1 cellular context compared by ENCODE assay signal in genomic region chr11:20035701-20036601, GRCh38.
TF ChIP-seq lines count a peak whose summit lies in the region.

No MANE protein-coding gene starts in this region.

TF ChIP-seq in HepG2, 621 proteins besides CTCF, POLR2A, EP300 and RAD21 (continued from another document and continues in another):
- TF ChIP-seq SMYD3 (CRISPR knock-in tag; IDR thresholded peaks at IDR 0.05) (0 out of 2 replicates have a peak, but pooled peaks have one; percentile 58), HDAC1 (CRISPR knock-in tag; IDR thresholded peaks at IDR 0.05) (peak; percentile 81), ZNF260 (CRISPR knock-in tag; IDR thresholded peaks at IDR 0.05; ENCODE audit: borderline replicate concordance, low read depth) (no peak), KAT7 (CRISPR knock-in tag; IDR thresholded peaks at IDR 0.05; ENCODE audit: borderline replicate concordance) (peak; percentile 26; the same call in 1 of the 2 replicates), MEF2D (CRISPR knock-in tag; IDR thresholded peaks at IDR 0.05) (peak; percentile 90), ZNF512B (CRISPR knock-in tag; IDR thresholded peaks at IDR 0.05; ENCODE audit: borderline replicate concordance) (no peak), SOX13 (IDR thresholded peaks at IDR 0.05) (peak; percentile 63), SOX13 (CRISPR knock-in tag; conservative IDR thresholded peaks at IDR 0.05 in 1 of 2, IDR thresholded peaks at IDR 0.05 in 1 of 2) (peak in 1 of 2 experiments; percentile 89; a peak in 2 of 4 replicates), PTBP1 (IDR thresholded peaks at IDR 0.05; ENCODE audit: low read depth, low read length, poor library complexity, severe bottlenecking) (no peak), ZBTB40 (IDR thresholded peaks at IDR 0.05) (no peak), ZBTB40 (CRISPR knock-in tag; IDR thresholded peaks at IDR 0.05) (peak; percentile 76; the same call in 1 of the 2 replicates), GATA4 (IDR thresholded peaks at IDR 0.05; ENCODE audit: borderline replicate concordance, low read depth) (no peak), XBP1 (CRISPR knock-in tag; IDR thresholded peaks at IDR 0.05) (0 out of 2 replicates have a peak, but pooled peaks have one; percentile 17), ZNF792 (CRISPR knock-in tag; IDR thresholded peaks at IDR 0.05) (no peak; the same call in 1 of the 2 replicates), ZNF253 (CRISPR knock-in tag; IDR thresholded peaks at IDR 0.05; ENCODE audit: borderline replicate concordance) (no peak), RXRB (CRISPR knock-in tag; IDR thresholded peaks at IDR 0.05; ENCODE audit: borderline replicate concordance) (peak; percentile 95), HNRNPK (IDR thresholded peaks at IDR 0.05; ENCODE audit: low read depth, low read length, poor library complexity, severe bottlenecking) (no peak), ZNF335 (CRISPR knock-in tag; IDR thresholded peaks at IDR 0.05) (no peak), REPIN1 (CRISPR knock-in tag; IDR thresholded peaks at IDR 0.05; ENCODE audit: borderline replicate concordance, low read depth) (peak; percentile 80; the same call in 1 of the 2 replicates), FOXO1 (CRISPR knock-in tag; IDR thresholded peaks at IDR 0.05) (peak; percentile 89; the same call in 1 of the 2 replicates), ZNF709 (CRISPR knock-in tag; IDR thresholded peaks at IDR 0.05) (no peak), ZC3H13 (CRISPR knock-in tag; IDR thresholded peaks at IDR 0.05) (no peak), HIVEP1 (CRISPR knock-in tag; IDR thresholded peaks at IDR 0.05) (peak; percentile 73; the same call in 1 of the 2 replicates), NAIF1 (CRISPR knock-in tag; IDR thresholded peaks at IDR 0.05; ENCODE audit: borderline replicate concordance) (no peak), RARG (CRISPR knock-in tag; IDR thresholded peaks at IDR 0.05; ENCODE audit: low read depth) (0 out of 2 replicates have a peak, but pooled peaks have one; percentile 68), ZBTB38 (CRISPR knock-in tag; IDR thresholded peaks at IDR 0.05) (peak; percentile 57; the same call in 1 of the 2 replicates), GATAD2A (CRISPR knock-in tag; IDR thresholded peaks at IDR 0.05) (peak; percentile 88), HNRNPH1 (optimal IDR thresholded peaks at IDR 0.05; ENCODE audit: low read depth, low read length) (no peak), ZNF446 (CRISPR knock-in tag; IDR thresholded peaks at IDR 0.05) (no peak), FOXC1 (CRISPR knock-in tag; IDR thresholded peaks at IDR 0.05; ENCODE audit: borderline replicate concordance) (0 out of 2 replicates have a peak, but pooled peaks have one; percentile 24), KLF16 (CRISPR knock-in tag; IDR thresholded peaks at IDR 0.05) (peak in 1 of 2 experiments; percentile 95; a peak in 2 of 4 replicates), TEAD2 (CRISPR knock-in tag; IDR thresholded peaks at IDR 0.05) (no peak), ZNF773 (CRISPR knock-in tag; IDR thresholded peaks at IDR 0.05; ENCODE audit: borderline replicate concordance) (no peak), ZNF30 (CRISPR knock-in tag; IDR thresholded peaks at IDR 0.05) (no peak), TRIM22 (IDR thresholded peaks at IDR 0.05) (no peak), IRF1 (CRISPR knock-in tag; IDR thresholded peaks at IDR 0.05; ENCODE audit: low read depth) (0 out of 2 replicates have a peak, but pooled peaks have one; percentile 19), ZNF496 (CRISPR knock-in tag; IDR thresholded peaks at IDR 0.05; ENCODE audit: insufficient replicate concordance) (no peak), ZNF12 (CRISPR knock-in tag; IDR thresholded peaks at IDR 0.05) (peak; percentile 91), ZNF703 (CRISPR knock-in tag; IDR thresholded peaks at IDR 0.05; ENCODE audit: borderline replicate concordance) (no peak)
- TF ChIP-seq, protein P1, sequence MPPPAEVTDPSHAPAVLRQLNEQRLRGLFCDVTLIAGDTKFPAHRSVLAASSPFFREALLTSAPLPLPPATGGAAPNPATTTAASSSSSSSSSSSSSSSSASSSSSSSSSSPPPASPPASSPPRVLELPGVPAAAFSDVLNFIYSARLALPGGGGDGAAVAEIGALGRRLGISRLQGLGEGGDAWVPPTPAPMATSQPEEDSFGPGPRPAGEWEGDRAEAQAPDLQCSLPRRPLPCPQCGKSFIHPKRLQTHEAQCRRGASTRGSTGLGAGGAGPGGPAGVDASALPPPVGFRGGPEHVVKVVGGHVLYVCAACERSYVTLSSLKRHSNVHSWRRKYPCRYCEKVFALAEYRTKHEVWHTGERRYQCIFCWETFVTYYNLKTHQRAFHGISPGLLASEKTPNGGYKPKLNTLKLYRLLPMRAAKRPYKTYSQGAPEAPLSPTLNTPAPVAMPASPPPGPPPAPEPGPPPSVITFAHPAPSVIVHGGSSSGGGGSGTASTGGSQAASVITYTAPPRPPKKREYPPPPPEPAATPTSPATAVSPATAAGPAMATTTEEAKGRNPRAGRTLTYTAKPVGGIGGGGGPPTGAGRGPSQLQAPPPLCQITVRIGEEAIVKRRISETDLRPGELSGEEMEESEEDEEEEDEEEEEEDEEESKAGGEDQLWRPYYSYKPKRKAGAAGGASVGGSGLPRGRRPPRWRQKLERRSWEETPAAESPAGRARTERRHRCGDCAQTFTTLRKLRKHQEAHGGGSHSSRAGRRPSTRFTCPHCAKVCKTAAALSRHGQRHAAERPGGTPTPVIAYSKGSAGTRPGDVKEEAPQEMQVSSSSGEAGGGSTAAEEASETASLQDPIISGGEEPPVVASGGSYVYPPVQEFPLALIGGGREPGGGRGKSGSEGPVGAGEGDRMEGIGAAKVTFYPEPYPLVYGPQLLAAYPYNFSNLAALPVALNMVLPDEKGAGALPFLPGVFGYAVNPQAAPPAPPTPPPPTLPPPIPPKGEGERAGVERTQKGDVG (CRISPR knock-in tag; IDR thresholded peaks at IDR 0.05; ENCODE audit: borderline replicate concordance) = no peak
- TF ChIP-seq, protein P2, sequence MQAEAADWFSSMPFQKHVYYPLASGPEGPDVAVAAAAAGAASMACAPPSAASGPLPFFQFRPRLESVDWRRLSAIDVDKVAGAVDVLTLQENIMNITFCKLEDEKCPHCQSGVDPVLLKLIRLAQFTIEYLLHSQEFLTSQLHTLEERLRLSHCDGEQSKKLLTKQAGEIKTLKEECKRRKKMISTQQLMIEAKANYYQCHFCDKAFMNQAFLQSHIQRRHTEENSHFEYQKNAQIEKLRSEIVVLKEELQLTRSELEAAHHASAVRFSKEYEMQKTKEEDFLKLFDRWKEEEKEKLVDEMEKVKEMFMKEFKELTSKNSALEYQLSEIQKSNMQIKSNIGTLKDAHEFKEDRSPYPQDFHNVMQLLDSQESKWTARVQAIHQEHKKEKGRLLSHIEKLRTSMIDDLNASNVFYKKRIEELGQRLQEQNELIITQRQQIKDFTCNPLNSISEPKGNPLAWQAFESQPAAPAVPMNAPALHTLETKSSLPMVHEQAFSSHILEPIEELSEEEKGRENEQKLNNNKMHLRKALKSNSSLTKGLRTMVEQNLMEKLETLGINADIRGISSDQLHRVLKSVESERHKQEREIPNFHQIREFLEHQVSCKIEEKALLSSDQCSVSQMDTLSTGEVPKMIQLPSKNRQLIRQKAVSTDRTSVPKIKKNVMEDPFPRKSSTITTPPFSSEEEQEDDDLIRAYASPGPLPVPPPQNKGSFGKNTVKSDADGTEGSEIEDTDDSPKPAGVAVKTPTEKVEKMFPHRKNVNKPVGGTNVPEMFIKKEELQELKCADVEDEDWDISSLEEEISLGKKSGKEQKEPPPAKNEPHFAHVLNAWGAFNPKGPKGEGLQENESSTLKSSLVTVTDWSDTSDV (CRISPR knock-in tag; IDR thresholded peaks at IDR 0.05) = no peak
